ENCODE assay signal across 20 cellular contexts in genomic region chr2:106561356-106561755, GRCh38.
A peak's percentile ranks its signal among the peaks of the same experiment; 100 is the strongest.
DNase-seq lines count a peak whose midpoint lies in the region; ATAC-seq and TF ChIP-seq lines count a peak whose summit lies in the region.
"Had no signal": no experiment of that assay in that cellular context is flagged by ENCODE, and none has a peak within 500 bp of the region (broad histone marks: within the 10 kb centered on the region; RNA-seq: fewer than 3 reads in every experiment).

No MANE protein-coding gene starts in this region.

- peaks cover 36% of the 10 kb centered on the region for H3K9me3 Mint-ChIP-seq in nephron progenitor cell
- H3K9me3 Mint-ChIP-seq in glutamatergic neuron (ENCODE audit: unreplicated experiment): peaks cover 6% of the 10 kb centered on the region
- H3K9me3 Mint-ChIP-seq: activated naive CD4-positive, alpha-beta T cell treated with anti-CD3 and anti-CD28 coated beads, Interleukin-2, amount 50 U/mL, for 24 hours had no signal

- H3K27ac Mint-ChIP-seq in nephron progenitor cell (peak overlapping the region; percentile 54), glutamatergic neuron (ENCODE audit: unreplicated experiment) (no peak overlapping the region)
- H3K27ac Mint-ChIP-seq: activated naive CD4-positive, alpha-beta T cell treated with anti-CD3 and anti-CD28 coated beads, Interleukin-2, amount 50 U/mL, for 24 hours; CD8-positive, alpha-beta memory T cell; natural killer cell had no signal

- H3K4me3 Mint-ChIP-seq in nephron progenitor cell: no peak overlapping the region
- no peak overlapping the region for H3K4me3 Mint-ChIP-seq in glutamatergic neuron (ENCODE audit: unreplicated experiment)
- H3K4me3 Mint-ChIP-seq: activated naive CD4-positive, alpha-beta T cell treated with anti-CD3 and anti-CD28 coated beads, Interleukin-2, amount 50 U/mL, for 24 hours; CD8-positive, alpha-beta memory T cell; natural killer cell had no signal

- peak overlapping the region; percentile 13; the same call in 1 of the 2 replicates for H3K27ac ChIP-seq in 22Rv1
- H3K27ac ChIP-seq: body of pancreas, PC-9, SK-N-MC had no signal

- ATAC-seq in esophagus mucosa (peak; percentile 35), HG02642 (IDR thresholded peaks at IDR 0.05; ENCODE audit: poor library complexity, unreplicated experiment) (no peak), HG03354 (IDR thresholded peaks at IDR 0.05; ENCODE audit: poor library complexity, severe bottlenecking, unreplicated experiment) (no peak)
- ATAC-seq: body of pancreas; natural killer cell; stimulated activated naive CD8-positive, alpha-beta T cell treated with anti-CD3 and anti-CD28 coated beads, Interleukin-15, Interleukin-2, amounts not matched to agents 100 U/mL and 50 U/mL, for 24 hours had no signal

- H3K4me1 Mint-ChIP-seq in nephron progenitor cell (peaks cover 46% of the 10 kb centered on the region), glutamatergic neuron (ENCODE audit: low read depth, unreplicated experiment) (peaks cover 8% of the 10 kb centered on the region)
- H3K4me1 Mint-ChIP-seq: CD8-positive, alpha-beta memory T cell; natural killer cell had no signal

- peaks cover 4% of the 10 kb centered on the region for H3K27me3 Mint-ChIP-seq in nephron progenitor cell (ENCODE audit: low read depth, poor library complexity)
- H3K27me3 Mint-ChIP-seq in glutamatergic neuron (ENCODE audit: unreplicated experiment): peaks cover 2% of the 10 kb centered on the region
- H3K27me3 Mint-ChIP-seq: activated naive CD4-positive, alpha-beta T cell treated with anti-CD3 and anti-CD28 coated beads, Interleukin-2, amount 50 U/mL, for 24 hours had no signal

- H3K36me3 Mint-ChIP-seq in nephron progenitor cell (ENCODE audit: low read depth) (peaks cover 24% of the 10 kb centered on the region), glutamatergic neuron (ENCODE audit: unreplicated experiment) (peaks cover 12% of the 10 kb centered on the region)
- H3K36me3 Mint-ChIP-seq: activated naive CD4-positive, alpha-beta T cell treated with anti-CD3 and anti-CD28 coated beads, Interleukin-2, amount 50 U/mL, for 24 hours; natural killer cell had no signal

- DNase-seq in NCI-H2029 treated with DMSO at 0.1 percent for 48 hours (lab: John Stamatoyannopoulos, UW) (peak; percentile 67), nephron progenitor cell (no peak), glutamatergic neuron (no peak), hypothalamus (lab: John Stamatoyannopoulos, UW) (no peak)
- DNase-seq: ACHN; activated CD4-positive, alpha-beta T cell treated with anti-CD3 and anti-CD28 coated beads for 48 hours; activated T-cell treated with anti-CD3 and anti-CD28 coated beads for 4 hours; body of pancreas; CD8-positive, alpha-beta memory T cell; KG1; natural killer cell; NCI-H510A; PC-9; stimulated activated naive CD8-positive, alpha-beta T cell treated with anti-CD3 and anti-CD28 coated beads, Interleukin-15, Interleukin-2, amounts not matched to agents 100 U/mL and 50 U/mL, for 24 hours had no signal

- no peak for TF ChIP-seq CTCF in 22Rv1 (IDR thresholded peaks at IDR 0.05)
- no peak for TF ChIP-seq CTCF in nephron progenitor cell (IDR thresholded peaks at IDR 0.05)
- TF ChIP-seq CTCF in glutamatergic neuron (IDR thresholded peaks at IDR 0.05; ENCODE audit: partially characterized antibody, unreplicated experiment): no peak
